ENCODE assay signal across 8 cellular contexts in genomic region chr12:57899010-57899662, GRCh38. TPM values are rescaled to one million over a fixed set of nuclear protein-coding genes. Genes with fewer than 3 reads are reported as not detected.
DNase-seq lines count a peak whose midpoint lies in the region; ATAC-seq and TF ChIP-seq lines count a peak whose summit lies in the region.

No MANE protein-coding gene starts in this region.

- DNase-seq in MG63 (peak; percentile 75), epithelial cell of prostate (ENCODE audit: low read depth, low spot score) (peak; percentile 36), NCI-H524 (lab: John Stamatoyannopoulos, UW) (no peak), NCI-H187 (lab: John Stamatoyannopoulos, UW) (no peak)
- DNase-seq in activated CD8-positive, alpha-beta memory T cell treated with anti-CD3 and anti-CD28 coated beads, Interleukin-2, amount 10 ng/mL, durations not matched to agents 7 days and 5 days: peak; percentile 92

- ATAC-seq in GM21717 (IDR thresholded peaks at IDR 0.05; ENCODE audit: unreplicated experiment): peak; percentile 90
- peak; percentile 90 for ATAC-seq in activated CD8-positive, alpha-beta memory T cell treated with anti-CD3 and anti-CD28 coated beads, Interleukin-2, amount 10 ng/mL, durations not matched to agents 7 days and 5 days

- peaks cover 45% of the 10 kb centered on the region for H3K4me1 Mint-ChIP-seq in activated CD8-positive, alpha-beta memory T cell treated with anti-CD3 and anti-CD28 coated beads, Interleukin-2, amount 10 ng/mL, durations not matched to agents 7 days and 5 days

- no peaks in the 10 kb centered on the region for H4K20me1 ChIP-seq in DOHH2 (ENCODE audit: control insufficient read depth, insufficient read depth, low read depth, low read length)

- H3F3A ChIP-seq in DOHH2 (ENCODE audit: control insufficient read depth, insufficient read depth): peaks cover 7% of the 10 kb centered on the region

- H3K36me3 ChIP-seq in DOHH2 (ENCODE audit: control insufficient read depth, low read length) (no peaks in the 10 kb centered on the region), MG63 (no peaks in the 10 kb centered on the region), skeletal muscle satellite cell (ENCODE audit: insufficient read depth, low read length) (no peaks in the 10 kb centered on the region)

- CTCF ChIA-PET in activated CD8-positive, alpha-beta memory T cell treated with anti-CD3 and anti-CD28 coated beads, Interleukin-2, amount 10 ng/mL, durations not matched to agents 7 days and 5 days (lab: Charles Lee): interaction anchor here (0.8 to 7.6 kb wide), 13 partner anchors 11 to 316 kb away, joined by 3 to 56 read pairs (median 4); partner anchors contain the start of genes ATP23, CTDSP2 and TSFM

- H3K4me3 ChIP-seq in DOHH2 (ENCODE audit: low read length) (peak overlapping the region; percentile 39), MG63 (no peak overlapping the region), skeletal muscle satellite cell (ENCODE audit: low read length) (no peak overlapping the region)

- TF ChIP-seq CTCF in DOHH2 (IDR thresholded peaks at IDR 0.05; ENCODE audit: low read depth, low read length, poor library complexity, severe bottlenecking): no peak

- peaks cover 17% of the 10 kb centered on the region for H3K27me3 Mint-ChIP-seq in activated CD8-positive, alpha-beta memory T cell treated with anti-CD3 and anti-CD28 coated beads, Interleukin-2, amount 10 ng/mL, durations not matched to agents 7 days and 5 days

- H3K9me3 Mint-ChIP-seq in activated CD8-positive, alpha-beta memory T cell treated with anti-CD3 and anti-CD28 coated beads, Interleukin-2, amount 10 ng/mL, durations not matched to agents 7 days and 5 days (ENCODE audit: low read depth): no peaks in the 10 kb centered on the region

- H3K27ac ChIP-seq in DOHH2 (ENCODE audit: low read depth, low read length): peak overlapping the region; percentile 58
- H3K27ac ChIP-seq in epithelial cell of prostate: peak overlapping the region; percentile 72

- H3K27me3 ChIP-seq in DOHH2 (ENCODE audit: control insufficient read depth, low read length): peaks cover 23% of the 10 kb centered on the region
- no peaks in the 10 kb centered on the region for H3K27me3 ChIP-seq in MG63
- H3K27me3 ChIP-seq in skeletal muscle satellite cell (ENCODE audit: control insufficient read depth, insufficient read depth, low read length): no peaks in the 10 kb centered on the region

- no peaks in the 10 kb centered on the region for H3K9me2 ChIP-seq in DOHH2 (replicated peaks; ENCODE audit: control insufficient read depth, low read length)

- H3K4me1 ChIP-seq in DOHH2 (ENCODE audit: control insufficient read depth, low read length) (peaks cover 58% of the 10 kb centered on the region), skeletal muscle satellite cell (ENCODE audit: control insufficient read depth, insufficient read depth, low read length) (peaks cover 38% of the 10 kb centered on the region)

- H3K9ac ChIP-seq in skeletal muscle satellite cell (ENCODE audit: low read depth, low read length): no peak overlapping the region

- H3K79me2 ChIP-seq in DOHH2 (ENCODE audit: control insufficient read depth, low read length): no peaks in the 10 kb centered on the region

- H3K4me3 Mint-ChIP-seq in activated CD8-positive, alpha-beta memory T cell treated with anti-CD3 and anti-CD28 coated beads, Interleukin-2, amount 10 ng/mL, durations not matched to agents 7 days and 5 days: peak overlapping the region; percentile 47

- no peaks in the 10 kb centered on the region for H3K9me3 ChIP-seq in DOHH2 (ENCODE audit: control insufficient read depth, insufficient read depth, low read length)
- no peaks in the 10 kb centered on the region for H3K9me3 ChIP-seq in MG63
- H3K9me3 ChIP-seq in skeletal muscle satellite cell (replicated peaks; ENCODE audit: low read length): no peaks in the 10 kb centered on the region

- peak overlapping the region; percentile 98 for H3K27ac Mint-ChIP-seq in activated CD8-positive, alpha-beta memory T cell treated with anti-CD3 and anti-CD28 coated beads, Interleukin-2, amount 10 ng/mL, durations not matched to agents 7 days and 5 days

- no peaks in the 10 kb centered on the region for H3K36me3 Mint-ChIP-seq in activated CD8-positive, alpha-beta memory T cell treated with anti-CD3 and anti-CD28 coated beads, Interleukin-2, amount 10 ng/mL, durations not matched to agents 7 days and 5 days

- peak overlapping the region; percentile 49 for H3K4me2 ChIP-seq in DOHH2 (ENCODE audit: low read length)
- H3K4me2 ChIP-seq in skeletal muscle satellite cell (ENCODE audit: low read length): peak overlapping the region; percentile 30

RNA-seq across cellular contexts. Expression of gene ATP23, which starts 42.2 kb away (rescaled TPM):
- total RNA-seq in MG63 (2014; rRNA removed; shearing (Covaris generic); ENCODE audit: low replicate concordance): 11.2 and 16.9 TPM in 2 replicates
- 10 to 100 TPM; 14.8 to 21.0 TPM for total RNA-seq in activated CD8-positive, alpha-beta memory T cell treated with anti-CD3 and anti-CD28 coated beads, Interleukin-2, amount 10 ng/mL, durations not matched to agents 7 days and 5 days
- 6.1 and 7.4 TPM in 2 replicates for total RNA-seq in skeletal muscle satellite cell (2012; rRNA removed)

RNA-seq across cellular contexts. Expression of gene CTDSP2, which starts 52.6 kb away (rescaled TPM):
- 73.2 and 73.3 TPM in 2 replicates for total RNA-seq in MG63 (2014; rRNA removed; shearing (Covaris generic); ENCODE audit: low replicate concordance)
- 100 to 1,000 TPM in 1 of 2 experiments, 10 to 100 TPM in 1; 76.2 to 103 TPM for total RNA-seq in activated CD8-positive, alpha-beta memory T cell treated with anti-CD3 and anti-CD28 coated beads, Interleukin-2, amount 10 ng/mL, durations not matched to agents 7 days and 5 days
- total RNA-seq in skeletal muscle satellite cell (2012; rRNA removed): 38.8 and 41.3 TPM in 2 replicates

Comparison
In these comparisons a context has a peak if more than half of its experiments do, and no peak if none do; other contexts are left out.
1. DNase-seq: peak in MG63 (single experiment), activated CD8-positive, alpha-beta memory T cell treated with anti-CD3 and anti-CD28 coated beads, Interleukin-2, amount 10 ng/mL, durations not matched to agents 7 days and 5 days (single experiment) and epithelial cell of prostate (single experiment); none in NCI-H524 (0 of 2) and NCI-H187 (0 of 2).